1 cellular context compared by ENCODE assay signal in the genomic region with DNA sequence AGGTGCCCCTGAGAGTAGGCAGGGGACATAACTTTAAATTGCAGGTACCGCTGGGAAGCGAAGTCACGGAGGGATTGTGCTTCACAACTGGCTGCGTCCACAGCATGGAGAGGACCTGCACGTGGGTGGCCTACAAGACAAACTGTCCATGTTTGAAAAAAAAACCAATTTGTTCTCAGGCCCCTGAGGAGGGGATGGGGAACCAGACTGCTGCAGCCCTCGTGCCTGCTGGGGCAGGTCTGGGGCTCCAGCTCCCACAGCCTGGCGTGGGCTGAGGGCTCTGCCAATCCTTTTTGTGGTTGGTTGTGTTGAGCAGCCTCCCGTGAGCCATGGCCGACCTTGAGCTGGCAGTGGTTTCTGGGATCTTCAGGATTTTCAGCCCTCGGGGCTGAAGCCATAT.
A peak's percentile ranks its signal among the peaks of the same experiment; 100 is the strongest.
TF ChIP-seq lines count a peak whose summit lies in the region.

No MANE protein-coding gene starts in this region.

TF ChIP-seq in K562, 482 proteins besides CTCF, POLR2A, EP300 and RAD21:
- peak; percentile 19; the same call in 1 of the 2 replicates for TF ChIP-seq POLR2G (IDR thresholded peaks at IDR 0.05; ENCODE audit: low read depth, low read length)
- TF ChIP-seq ATF1 (CRISPR knock-in tag; IDR thresholded peaks at IDR 0.05): no peak
- TF ChIP-seq ATF1 (tag; IDR thresholded peaks at IDR 0.05): no peak
TF ChIP-seq in K562: peak in this region for 1.
